In the genomic region with DNA sequence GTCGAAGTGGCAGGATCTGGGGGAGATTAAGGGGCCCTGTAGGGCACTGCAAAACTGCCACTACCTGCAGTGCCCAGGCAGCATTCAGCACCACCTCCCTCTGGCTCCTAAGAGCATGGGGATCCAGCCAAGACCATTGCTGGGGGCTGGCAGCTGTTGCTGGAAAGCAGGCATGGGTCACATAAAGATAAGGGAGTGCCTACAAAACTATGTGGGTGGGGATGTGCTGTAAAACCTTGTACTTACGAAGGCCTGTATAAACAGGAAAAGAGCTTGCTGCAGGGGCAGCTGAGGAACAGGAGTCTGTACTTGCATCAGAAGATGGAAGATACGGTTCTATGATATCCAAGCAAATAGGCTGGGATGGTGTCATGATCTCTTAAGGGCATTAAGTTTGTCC, we compare ENCODE assay signal across 16 cellular contexts. TPM values are rescaled to one million over a fixed set of nuclear protein-coding genes. Genes with fewer than 3 reads are reported as not detected.
A peak's percentile ranks its signal among the peaks of the same experiment; 100 is the strongest.
DNase-seq lines count a peak whose midpoint lies in the region; ATAC-seq, FAIRE-seq and TF ChIP-seq lines count a peak whose summit lies in the region.
"Had no signal": no experiment of that assay in that cellular context is flagged by ENCODE, and none has a peak within 500 bp of the region (broad histone marks: within the 10 kb centered on the region; RNA-seq: fewer than 3 reads in every experiment).

No MANE protein-coding gene starts in this region.

- H3K4me3 ChIP-seq in mammary epithelial cell (replicated peaks in 1 of 3; ENCODE audit: insufficient read depth in 1 of 3, low read depth in 2 of 3, low read length in 3 of 3) (no peak overlapping the region), keratinocyte (ENCODE audit: control insufficient read depth in 2 of 3, extremely low read depth in 1 of 3, insufficient read depth in 2 of 3, low read depth in 1 of 3, low read length in 3 of 3) (no peak overlapping the region), transverse colon (no peak overlapping the region)
- H3K4me3 ChIP-seq: thoracic aorta had no signal

- no peak for ATAC-seq in activated CD4-positive, alpha-beta T cell treated with anti-CD3 and anti-CD28 coated beads for 36 hours
- no peak for ATAC-seq in HG03139 (IDR thresholded peaks at IDR 0.05; ENCODE audit: unreplicated experiment)

- H3K9me3 Mint-ChIP-seq in activated CD4-positive, alpha-beta T cell treated with anti-CD3 and anti-CD28 coated beads, Interleukin-2, amount 10 ng/mL, durations not matched to agents 24 days and 14 days, result no peaks in the 10 kb centered on the region
- H3K9me3 Mint-ChIP-seq in activated CD4-positive, alpha-beta T cell treated with anti-CD3 and anti-CD28 coated beads for 36 hours (ENCODE audit: low read depth), result no peaks in the 10 kb centered on the region
- H3K9me3 Mint-ChIP-seq in activated CD4-positive, alpha-beta memory T cell treated with anti-CD3 and anti-CD28 coated beads, Interleukin-2, amount 10 ng/mL, durations not matched to agents 7 days and 5 days, result no peaks in the 10 kb centered on the region

- H3K79me2 ChIP-seq in mammary epithelial cell (ENCODE audit: insufficient read depth, low read length) (peaks cover 13% of the 10 kb centered on the region), keratinocyte (ENCODE audit: control insufficient read depth, insufficient read depth, low read length) (peaks cover 34% of the 10 kb centered on the region)

- 22% methylated on average over 2 of the region's 3 CpGs for WGBS in mammary epithelial cell (ENCODE audit: low coverage, missing lambda C conversion rate)
- 27 to 35% methylated on average over 2 to 3 of the region's 3 CpGs for WGBS in transverse colon (ENCODE audit: low coverage in 1 of 2), 2 donors

- dilution Hi-C loops in mammary epithelial cell (cut with HindIII; ENCODE audit: low sequenced_read_pairs), result no loop called here
- dilution Hi-C loops in keratinocyte (cut with MboI; ENCODE audit: extremely low pct_ligation_motif_present, low sequenced_read_pairs), result no loop called here

- TF ChIP-seq POLR2A in transverse colon (IDR thresholded peaks at IDR 0.05) (peak; percentile 41), GM12891 (IDR thresholded peaks at IDR 0.05; ENCODE audit: low read depth, low read length) (no peak)

- H3K4me2 ChIP-seq in mammary epithelial cell (ENCODE audit: insufficient read depth, low read depth, low read length), result peak overlapping the region; percentile 37
- peak overlapping the region; percentile 17 for H3K4me2 ChIP-seq in keratinocyte (ENCODE audit: control insufficient read depth, extremely low read depth, insufficient read depth, low read depth, low read length)

- H3K4me1 ChIP-seq in mammary epithelial cell (ENCODE audit: insufficient read depth, low read length), result peaks cover 24% of the 10 kb centered on the region
- peaks cover 39% of the 10 kb centered on the region for H3K4me1 ChIP-seq in keratinocyte (ENCODE audit: control insufficient read depth, extremely low read depth, insufficient read depth, low read length)
- peaks cover 0 to 25% (median 9%) of the 10 kb centered on the region in 4 donors for H3K4me1 ChIP-seq in transverse colon

- no peaks in the 10 kb centered on the region for H3K27me3 Mint-ChIP-seq in activated CD4-positive, alpha-beta T cell treated with anti-CD3 and anti-CD28 coated beads, Interleukin-2, amount 10 ng/mL, durations not matched to agents 24 days and 14 days
- no peaks in the 10 kb centered on the region for H3K27me3 Mint-ChIP-seq in activated CD4-positive, alpha-beta T cell treated with anti-CD3 and anti-CD28 coated beads for 36 hours
- no peaks in the 10 kb centered on the region for H3K27me3 Mint-ChIP-seq in activated CD4-positive, alpha-beta memory T cell treated with anti-CD3 and anti-CD28 coated beads, Interleukin-2, amount 10 ng/mL, durations not matched to agents 7 days and 5 days

- H3K9ac ChIP-seq in mammary epithelial cell (ENCODE audit: insufficient read depth, low read length), result no peak overlapping the region
- peak overlapping the region; percentile 4 for H3K9ac ChIP-seq in keratinocyte (ENCODE audit: control insufficient read depth, extremely low read depth, insufficient read depth, low read length)

- CTCF ChIA-PET in activated CD4-positive, alpha-beta T cell treated with anti-CD3 and anti-CD28 coated beads for 36 hours (lab: Charles Lee), result interaction anchor here (0.7 kb wide), 1 partner anchor 9 kb away, joined by 3 read pairs; no protein-coding TSS in a partner anchor
- CTCF ChIA-PET in mammary epithelial cell (lab: Charles Lee; ENCODE audit: low non-redundant PET), result no interaction called here
- CTCF ChIA-PET in activated CD4-positive, alpha-beta memory T cell treated with anti-CD3 and anti-CD28 coated beads, Interleukin-2, amount 10 ng/mL, durations not matched to agents 7 days and 5 days (lab: Charles Lee), result no interaction called here

- H3K9me3 ChIP-seq in mammary epithelial cell (replicated peaks; ENCODE audit: insufficient read depth, low read length) (no peaks in the 10 kb centered on the region), keratinocyte (ENCODE audit: control insufficient read depth, low read depth, low read length) (no peaks in the 10 kb centered on the region), transverse colon (no peaks in the 10 kb centered on the region)
- H3K9me3 ChIP-seq: thoracic aorta had no signal

- H3K27ac ChIP-seq in mammary epithelial cell (ENCODE audit: insufficient read depth, low read depth, low read length) (peak overlapping the region; percentile 48), keratinocyte (ENCODE audit: control insufficient read depth, insufficient read depth, low read length) (peak overlapping the region; percentile 68), transverse colon (peak overlapping the region; percentile 55 to 78 (median 68))
- H3K27ac ChIP-seq: thoracic aorta had no signal

- no peaks in the 10 kb centered on the region for H4K20me1 ChIP-seq in mammary epithelial cell (ENCODE audit: insufficient read depth, low read length)
- peaks cover 6% of the 10 kb centered on the region for H4K20me1 ChIP-seq in keratinocyte (ENCODE audit: control insufficient read depth, extremely low read depth, insufficient read depth, low read length)

- POLR2A ChIA-PET in activated CD4-positive, alpha-beta T cell treated with anti-CD3 and anti-CD28 coated beads for 36 hours (lab: Charles Lee), result no interaction called here
- POLR2A ChIA-PET in activated CD4-positive, alpha-beta memory T cell treated with anti-CD3 and anti-CD28 coated beads, Interleukin-2, amount 10 ng/mL, durations not matched to agents 7 days and 5 days (lab: Charles Lee), result no interaction called here

- H3K36me3 ChIP-seq in mammary epithelial cell (ENCODE audit: insufficient read depth, low read length) (no peaks in the 10 kb centered on the region), keratinocyte (ENCODE audit: control insufficient read depth in 2 of 2, extremely low read depth in 1 of 2, insufficient read depth in 2 of 2, low read length in 2 of 2) (peaks cover 37 to 54% of the 10 kb centered on the region in 2 experiments), transverse colon (no peaks in the 10 kb centered on the region)
- H3K36me3 ChIP-seq: thoracic aorta had no signal

- in situ Hi-C loops in mammary epithelial cell (cut with MboI; ENCODE audit: low sequenced_read_pairs in 2 of 2), result no loop called here
- in situ Hi-C loops in transverse colon (cut with MboI; ENCODE audit: low pct_ligation_motif_present in 1 of 4, low pct_unique_long_range_greater_than_20kb in 1 of 4, low sequenced_read_pairs in 3 of 4), result loop anchor here in 1 of 4 donors (25.0 kb wide), 1 partner anchor 123 kb away; the partner anchor contains the start of gene NCK1

- peak; percentile 46 for DNase-seq in activated CD4-positive, alpha-beta T cell treated with anti-CD3 and anti-CD28 coated beads, Interleukin-2, amount 10 ng/mL, durations not matched to agents 24 days and 14 days
- DNase-seq in activated CD4-positive, alpha-beta T cell treated with anti-CD3 and anti-CD28 coated beads for 36 hours, result no peak
- peak; percentile 76 for DNase-seq in mammary epithelial cell
- peak; percentile 52 for DNase-seq in keratinocyte (ENCODE audit: low read depth, low spot score)
- peak; percentile 76 for DNase-seq in transverse colon
- DNase-seq in activated CD4-positive, alpha-beta memory T cell treated with anti-CD3 and anti-CD28 coated beads, Interleukin-2, amount 10 ng/mL, durations not matched to agents 7 days and 5 days, result no peak
- no peak for DNase-seq in GM12891 (ENCODE audit: insufficient read length, low spot score)
- DNase-seq: 8988T; activated CD4-positive, alpha-beta T cell treated with anti-CD3 and anti-CD28 coated beads, Interleukin-2, amount 50 U/mL, for 1 hour; activated effector memory CD4-positive, alpha-beta T cell treated with Interleukin-2 at 50 U/mL for 16 hours; NCI-H1436; NCI-H82 had no signal

- H3K4me1 Mint-ChIP-seq in activated CD4-positive, alpha-beta T cell treated with anti-CD3 and anti-CD28 coated beads, Interleukin-2, amount 10 ng/mL, durations not matched to agents 24 days and 14 days, result no peaks in the 10 kb centered on the region
- peaks cover 7% of the 10 kb centered on the region for H3K4me1 Mint-ChIP-seq in activated CD4-positive, alpha-beta T cell treated with anti-CD3 and anti-CD28 coated beads for 36 hours
- H3K4me1 Mint-ChIP-seq in activated CD4-positive, alpha-beta memory T cell treated with anti-CD3 and anti-CD28 coated beads, Interleukin-2, amount 10 ng/mL, durations not matched to agents 7 days and 5 days, result no peaks in the 10 kb centered on the region

- no peaks in the 10 kb centered on the region for H3K36me3 Mint-ChIP-seq in activated CD4-positive, alpha-beta T cell treated with anti-CD3 and anti-CD28 coated beads, Interleukin-2, amount 10 ng/mL, durations not matched to agents 24 days and 14 days (ENCODE audit: low read depth)
- H3K36me3 Mint-ChIP-seq in activated CD4-positive, alpha-beta T cell treated with anti-CD3 and anti-CD28 coated beads for 36 hours (ENCODE audit: low read depth), result peaks cover 2% of the 10 kb centered on the region
- no peaks in the 10 kb centered on the region for H3K36me3 Mint-ChIP-seq in activated CD4-positive, alpha-beta memory T cell treated with anti-CD3 and anti-CD28 coated beads, Interleukin-2, amount 10 ng/mL, durations not matched to agents 7 days and 5 days (ENCODE audit: low read depth)

- no peak overlapping the region for H2AFZ ChIP-seq in mammary epithelial cell (ENCODE audit: low read depth, low read length)
- H2AFZ ChIP-seq in keratinocyte (ENCODE audit: control insufficient read depth, low read length), result no peak overlapping the region

- H3K27me3 ChIP-seq in mammary epithelial cell (ENCODE audit: insufficient read depth, low read length), result no peaks in the 10 kb centered on the region
- no peaks in the 10 kb centered on the region for H3K27me3 ChIP-seq in keratinocyte (ENCODE audit: control insufficient read depth, extremely low read depth, insufficient read depth, low read length)
- no peaks in the 10 kb centered on the region for H3K27me3 ChIP-seq in transverse colon

- no peak for TF ChIP-seq CTCF in mammary epithelial cell (conservative IDR thresholded peaks at IDR 0.05 in 1 of 2, IDR thresholded peaks at IDR 0.05 in 1 of 2; ENCODE audit: extremely low read depth in 1 of 2, insufficient read depth in 1 of 2, low read depth in 1 of 2, low read length in 2 of 2)
- no peak for TF ChIP-seq CTCF in keratinocyte (optimal IDR thresholded peaks at IDR 0.05 in 1 of 3, IDR thresholded peaks at IDR 0.05 in 1 of 3, conservative IDR thresholded peaks at IDR 0.05 in 1 of 3; ENCODE audit: extremely low read depth in 1 of 3, insufficient read depth in 2 of 3, low read length in 3 of 3)
- no peak for TF ChIP-seq CTCF in transverse colon (IDR thresholded peaks at IDR 0.05)

- no TSS peak for BruUV-seq in mammary epithelial cell (replicated peaks; lab: Mats Ljungman, UMichigan)

- no peak overlapping the region for H3K27ac Mint-ChIP-seq in activated CD4-positive, alpha-beta T cell treated with anti-CD3 and anti-CD28 coated beads, Interleukin-2, amount 10 ng/mL, durations not matched to agents 24 days and 14 days
- no peak overlapping the region for H3K27ac Mint-ChIP-seq in activated CD4-positive, alpha-beta T cell treated with anti-CD3 and anti-CD28 coated beads for 36 hours
- H3K27ac Mint-ChIP-seq in activated CD4-positive, alpha-beta memory T cell treated with anti-CD3 and anti-CD28 coated beads, Interleukin-2, amount 10 ng/mL, durations not matched to agents 7 days and 5 days, result no peak overlapping the region

- peak; percentile 100 for FAIRE-seq in keratinocyte (lab: Jason Lieb, UNC)
- no peak for FAIRE-seq in GM12891 (lab: Jason Lieb, UNC)
- FAIRE-seq: GM12892, H1 had no signal

- no peak for TF ChIP-seq EP300 in transverse colon (IDR thresholded peaks at IDR 0.05; ENCODE audit: low read depth)

- H3K9me1 ChIP-seq in keratinocyte (ENCODE audit: control insufficient read depth, extremely low read depth, insufficient read depth, low read length), result peaks cover 3% of the 10 kb centered on the region

- intact Hi-C loops in activated CD4-positive, alpha-beta T cell treated with anti-CD3 and anti-CD28 coated beads, Interleukin-2, amount 10 ng/mL, durations not matched to agents 24 days and 14 days (cut with micrococcal nuclease), result no loop called here
- intact Hi-C loops in activated CD4-positive, alpha-beta T cell treated with anti-CD3 and anti-CD28 coated beads for 36 hours (cut with DNase I, micrococcal nuclease), result no loop called here
- intact Hi-C loops in mammary epithelial cell (cut with micrococcal nuclease), result no loop called here
- intact Hi-C loops in transverse colon (cut with DNase I; ENCODE audit: low total_unique reads), result no loop called here

- H3K4me3 Mint-ChIP-seq in activated CD4-positive, alpha-beta T cell treated with anti-CD3 and anti-CD28 coated beads, Interleukin-2, amount 10 ng/mL, durations not matched to agents 24 days and 14 days, result no peak overlapping the region
- H3K4me3 Mint-ChIP-seq in activated CD4-positive, alpha-beta T cell treated with anti-CD3 and anti-CD28 coated beads for 36 hours, result no peak overlapping the region
- H3K4me3 Mint-ChIP-seq in activated CD4-positive, alpha-beta memory T cell treated with anti-CD3 and anti-CD28 coated beads, Interleukin-2, amount 10 ng/mL, durations not matched to agents 7 days and 5 days, result no peak overlapping the region

RNA-seq across cellular contexts. Expression of gene IL20RB, which starts 27.1 kb away (rescaled TPM):
- total RNA-seq in activated CD4-positive, alpha-beta T cell treated with anti-CD3 and anti-CD28 coated beads, Interleukin-2, amount 10 ng/mL, durations not matched to agents 24 days and 14 days, result 1.5 and 1.8 TPM in 2 replicates
- total RNA-seq in activated CD4-positive, alpha-beta T cell treated with anti-CD3 and anti-CD28 coated beads for 36 hours, result 1 to 10 TPM in 1 of 2 experiments, under 1 TPM in 1; 0.93 to 1.1 TPM
- 10 to 100 TPM; 12.7 to 38.3 TPM for total RNA-seq in mammary epithelial cell
- polyA plus RNA-seq in mammary epithelial cell, result 92.0 TPM
- 68.1 TPM for polyA minus RNA-seq in mammary epithelial cell
- 192 to 319 TPM (median 239 TPM) in 3 replicates for polyA plus RNA-seq in keratinocyte
- 184 TPM for polyA plus RNA-seq in keratinocyte (2011; ENCODE audit: low read depth)
- 225 and 262 TPM in 2 replicates for polyA plus RNA-seq in keratinocyte (2011; cell fraction: cytosol; rRNA removed)
- polyA plus RNA-seq in keratinocyte (2011; cell fraction: nucleus; rRNA removed), result 370 and 408 TPM in 2 replicates
- polyA plus RNA-seq in keratinocyte (2012; ENCODE audit: low replicate concordance), result 146 and 323 TPM in 2 replicates
- polyA minus RNA-seq in keratinocyte, result 130 to 258 TPM (median 162 TPM) in 3 replicates
- polyA minus RNA-seq in keratinocyte (2011; cell fraction: cytosol; rRNA and poly(A)+ RNA removed), result 91.5 TPM
- 103 and 179 TPM in 2 replicates for polyA minus RNA-seq in keratinocyte (2011; cell fraction: nucleus; rRNA and poly(A)+ RNA removed)
- total RNA-seq in transverse colon, result 1 to 10 TPM in 2 of 4 donors, under 1 TPM in 1, not detected in 1; 0.27 to 1.8 (median 1.7) TPM
- 1 to 10 TPM; 1.4 to 1.6 TPM for total RNA-seq in activated CD4-positive, alpha-beta memory T cell treated with anti-CD3 and anti-CD28 coated beads, Interleukin-2, amount 10 ng/mL, durations not matched to agents 7 days and 5 days
- 0.13 TPM for polyA plus RNA-seq in GM12891 (2012; ENCODE audit: low read depth, missing spikeins)

Comparison
In these comparisons a context has a peak if more than half of its experiments do, and no peak if none do; other contexts are left out.
1. DNase-seq: peak in activated CD4-positive, alpha-beta T cell treated with anti-CD3 and anti-CD28 coated beads, Interleukin-2, amount 10 ng/mL, durations not matched to agents 24 days and 14 days (single experiment), mammary epithelial cell (single experiment), keratinocyte (single experiment) and transverse colon (single experiment); none in activated CD4-positive, alpha-beta T cell treated with anti-CD3 and anti-CD28 coated beads for 36 hours (single experiment), activated CD4-positive, alpha-beta memory T cell treated with anti-CD3 and anti-CD28 coated beads, Interleukin-2, amount 10 ng/mL, durations not matched to agents 7 days and 5 days (single experiment) and GM12891 (single experiment).
2. Peak in every context shown above with its lines, with median percentiles within 50 percentile points of each other: H3K27ac ChIP-seq.